Comparison of ENCODE assay signal across 8 cellular contexts in genomic region chr1:31669786-31670582, GRCh38. TPM values are rescaled to one million over a fixed set of nuclear protein-coding genes. Genes with fewer than 3 reads are reported as not detected.
DNase-seq lines count a peak whose midpoint lies in the region; ATAC-seq, FAIRE-seq and TF ChIP-seq lines count a peak whose summit lies in the region.

No MANE protein-coding gene starts in this region.

- no peaks in the 10 kb centered on the region for H3K36me3 Mint-ChIP-seq in CD4-positive, CD25-positive, alpha-beta regulatory T cell
- H3K36me3 Mint-ChIP-seq in central memory CD8-positive, alpha-beta T cell (ENCODE audit: insufficient read depth) = peaks cover 1% of the 10 kb centered on the region

- peak; percentile 2 for TF ChIP-seq CTCF in NB4 (IDR thresholded peaks at IDR 0.05; ENCODE audit: low read depth, low read length)

- peaks cover 15% of the 10 kb centered on the region for H3K27me3 Mint-ChIP-seq in CD4-positive, CD25-positive, alpha-beta regulatory T cell
- H3K27me3 Mint-ChIP-seq in central memory CD8-positive, alpha-beta T cell = peaks cover 42% of the 10 kb centered on the region

- no peak overlapping the region for H3K4me3 ChIP-seq in CD4-positive, CD25-positive, alpha-beta regulatory T cell (ENCODE audit: low read depth, low read length)
- no peak overlapping the region for H3K4me3 ChIP-seq in NB4 (ENCODE audit: low read depth, low read length)

- H3K27ac Mint-ChIP-seq in CD4-positive, CD25-positive, alpha-beta regulatory T cell = peak overlapping the region in 1 of 3 donors; percentile 89
- no peak overlapping the region for H3K27ac Mint-ChIP-seq in central memory CD8-positive, alpha-beta T cell (ENCODE audit: low read depth)

- peak in 2 of 3 donors; percentile 19 to 29 for DNase-seq in CD4-positive, CD25-positive, alpha-beta regulatory T cell
- DNase-seq in NB4 (ENCODE audit: low read depth) = peak; percentile 34
- DNase-seq in T1000 (lab: John Stamatoyannopoulos, UW) = peak; percentile 46
- no peak for DNase-seq in central memory CD8-positive, alpha-beta T cell (ENCODE audit: low spot score in 2 of 2)
- DNase-seq in stimulated activated naive CD8-positive, alpha-beta T cell treated with anti-CD3 and anti-CD28 coated beads, Interleukin-15, Interleukin-2, amounts not matched to agents 100 U/mL and 50 U/mL, for 24 hours = peak; percentile 22
- DNase-seq in HTR-8/SVneo (ENCODE audit: insufficient read length, low spot score) = no peak

- no peak overlapping the region for H3K27ac ChIP-seq in CD4-positive, CD25-positive, alpha-beta regulatory T cell (ENCODE audit: insufficient read depth, low read length, poor library complexity, severe bottlenecking)
- peak overlapping the region; percentile 58 for H3K27ac ChIP-seq in layer of hippocampus (ENCODE audit: low read depth, low read length)

- TF ChIP-seq POLR2A in NB4 (IDR thresholded peaks at IDR 0.05; ENCODE audit: extremely low read depth, insufficient read length) = no peak

- peak in 1 of 2 donors; percentile 26 for ATAC-seq in CD4-positive, CD25-positive, alpha-beta regulatory T cell (ENCODE audit: low read depth in 2 of 2)
- no peak for ATAC-seq in central memory CD8-positive, alpha-beta T cell (replicated peaks; ENCODE audit: extremely low read depth, poor library complexity, severe bottlenecking)
- no peak for ATAC-seq in stimulated activated naive CD8-positive, alpha-beta T cell treated with anti-CD3 and anti-CD28 coated beads, Interleukin-15, Interleukin-2, amounts not matched to agents 100 U/mL and 50 U/mL, for 24 hours
- no peak for ATAC-seq in GM18907 (IDR thresholded peaks at IDR 0.05; ENCODE audit: unreplicated experiment)

- H3K27me3 ChIP-seq in CD4-positive, CD25-positive, alpha-beta regulatory T cell (ENCODE audit: control insufficient read depth, insufficient read depth, low read length) = no peaks in the 10 kb centered on the region
- no peaks in the 10 kb centered on the region for H3K27me3 ChIP-seq in layer of hippocampus (ENCODE audit: control insufficient read depth, insufficient read depth, low read length)

- no peaks in the 10 kb centered on the region for H3K9me3 ChIP-seq in CD4-positive, CD25-positive, alpha-beta regulatory T cell (ENCODE audit: control insufficient read depth in 2 of 2, low read length in 2 of 2)

- no peaks in the 10 kb centered on the region for H3K36me3 ChIP-seq in CD4-positive, CD25-positive, alpha-beta regulatory T cell (ENCODE audit: control insufficient read depth, insufficient read depth, low read length)

- H3K9me3 Mint-ChIP-seq in CD4-positive, CD25-positive, alpha-beta regulatory T cell = no peaks in the 10 kb centered on the region
- H3K9me3 Mint-ChIP-seq in central memory CD8-positive, alpha-beta T cell = no peaks in the 10 kb centered on the region

- peaks cover 0 to 11% (median 2%) of the 10 kb centered on the region in 4 donors for H3K4me1 Mint-ChIP-seq in CD4-positive, CD25-positive, alpha-beta regulatory T cell
- H3K4me1 Mint-ChIP-seq in central memory CD8-positive, alpha-beta T cell = peaks cover 7% of the 10 kb centered on the region

- H3K4me1 ChIP-seq in CD4-positive, CD25-positive, alpha-beta regulatory T cell (ENCODE audit: control insufficient read depth, insufficient read depth, low read length, poor library complexity, severe bottlenecking) = peaks cover 6% of the 10 kb centered on the region

- FAIRE-seq in HTR-8/SVneo (lab: Jason Lieb, UNC) = no peak

- H3K4me3 Mint-ChIP-seq in CD4-positive, CD25-positive, alpha-beta regulatory T cell = peak overlapping the region in 2 of 4 donors; percentile 39 to 59
- peak overlapping the region; percentile 64 for H3K4me3 Mint-ChIP-seq in central memory CD8-positive, alpha-beta T cell

RNA-seq across cellular contexts. Expression of gene PEF1, which starts 25.3 kb away (rescaled TPM):
- 58.8 TPM for total RNA-seq in CD4-positive, CD25-positive, alpha-beta regulatory T cell
- 100 to 1,000 TPM in 2 of 4 donors, 10 to 100 TPM in 2; 94.2 to 108 (median 101) TPM for polyA plus RNA-seq in CD4-positive, CD25-positive, alpha-beta regulatory T cell

RNA-seq across cellular contexts. Expression of gene COL16A1, which starts 33.8 kb away (rescaled TPM):
- total RNA-seq in CD4-positive, CD25-positive, alpha-beta regulatory T cell = not detected
- not detected for polyA plus RNA-seq in CD4-positive, CD25-positive, alpha-beta regulatory T cell

RNA-seq across cellular contexts. Expression of gene HCRTR1, which starts 52.5 kb away (rescaled TPM):
- not detected for total RNA-seq in CD4-positive, CD25-positive, alpha-beta regulatory T cell
- polyA plus RNA-seq in CD4-positive, CD25-positive, alpha-beta regulatory T cell = not detected

Comparison
In these comparisons a context has a peak if more than half of its experiments do, and no peak if none do; other contexts are left out.
1. DNase-seq: peak in CD4-positive, CD25-positive, alpha-beta regulatory T cell (2 of 3), NB4 (single experiment), T1000 (single experiment) and stimulated activated naive CD8-positive, alpha-beta T cell treated with anti-CD3 and anti-CD28 coated beads, Interleukin-15, Interleukin-2, amounts not matched to agents 100 U/mL and 50 U/mL, for 24 hours (single experiment); none in central memory CD8-positive, alpha-beta T cell (0 of 2) and HTR-8/SVneo (single experiment).